Comparison of ENCODE assay signal across 9 cellular contexts in the genomic region with DNA sequence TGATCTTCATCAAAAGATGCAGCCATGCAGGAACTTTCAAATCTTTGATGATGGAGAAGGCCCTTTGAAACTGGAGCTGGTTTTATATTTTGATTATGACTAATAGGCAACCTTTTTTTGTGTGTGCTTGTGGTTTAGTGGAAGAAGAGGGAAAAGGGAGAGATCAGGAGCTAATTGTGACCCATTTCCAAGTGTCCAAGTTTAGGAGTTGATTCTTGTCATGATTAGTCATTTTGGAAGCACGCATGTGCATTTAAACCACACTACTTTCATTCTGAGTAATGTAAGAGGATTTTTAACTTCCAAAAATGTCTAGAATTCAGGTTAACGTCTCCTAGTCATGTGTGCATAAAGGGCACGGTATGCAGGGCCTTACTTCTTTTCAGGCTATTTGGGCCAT. TPM values are rescaled to one million over a fixed set of nuclear protein-coding genes. Genes with fewer than 3 reads are reported as not detected.
DNase-seq lines count a peak whose midpoint lies in the region; ATAC-seq and TF ChIP-seq lines count a peak whose summit lies in the region.
"Had no signal": no experiment of that assay in that cellular context is flagged by ENCODE, and none has a peak within 500 bp of the region (broad histone marks: within the 10 kb centered on the region; RNA-seq: fewer than 3 reads in every experiment).

No MANE protein-coding gene starts in this region.

- H3K4me3 ChIP-seq in PC-9 (peak overlapping the region; percentile 99), endodermal cell (ENCODE audit: low read length) (peak overlapping the region; percentile 81)

- no peak overlapping the region for H3K9ac ChIP-seq in endodermal cell (ENCODE audit: extremely low read depth, low read length, poor library complexity, severe bottlenecking)

- H4K20me1 ChIP-seq in PC-9 (ENCODE audit: insufficient read depth) = peaks cover 53% of the 10 kb centered on the region

- peak overlapping the region; percentile 84 for H3K27ac ChIP-seq in PC-9
- no peak overlapping the region for H3K27ac ChIP-seq in endodermal cell (ENCODE audit: low read depth, low read length)

- peaks cover 42% of the 10 kb centered on the region for H3F3A ChIP-seq in PC-9 (ENCODE audit: insufficient read depth, low read depth)

- H3K36me3 ChIP-seq in PC-9 (ENCODE audit: low read depth) = peaks cover 32% of the 10 kb centered on the region
- peaks cover 12% of the 10 kb centered on the region for H3K36me3 ChIP-seq in endodermal cell (ENCODE audit: control insufficient read depth, insufficient read depth, low read length)

- POLR2A ChIA-PET in PC-9 (lab: Charles Lee; ENCODE audit: unreplicated experiment) = interaction anchor here (0.6 kb wide), 2 partner anchors 168 to 906 kb away, joined by 3 to 17 read pairs; no protein-coding TSS in a partner anchor
- POLR2A ChIA-PET in GM10248 (lab: Yijun Ruan, JAX) = no interaction called here

- no peak overlapping the region for H3K27ac Mint-ChIP-seq in endodermal cell

- TF ChIP-seq CTCF in PC-9 (conservative IDR thresholded peaks at IDR 0.05) (no peak), endodermal cell (conservative IDR thresholded peaks at IDR 0.05) (no peak), GM10248 (IDR thresholded peaks at IDR 0.05; ENCODE audit: control extremely low read depth, extremely low read depth, low read depth, missing control alignments) (no peak)

- H3K4me1 Mint-ChIP-seq in endodermal cell = peaks cover 22% of the 10 kb centered on the region

- no peak overlapping the region for H2AFZ ChIP-seq in PC-9

- CTCF ChIA-PET in PC-9 (lab: Charles Lee) (interaction anchor here (0.9 kb wide), 1 partner anchor 329 kb away, joined by 4 read pairs; no protein-coding TSS in a partner anchor), GM10248 (lab: Yijun Ruan, JAX) (interaction anchor here (1.6 to 1.9 kb wide), 2 partner anchors 18 to 34 kb away, joined by 3 to 6 read pairs; no protein-coding TSS in a partner anchor)

- H3K9me2 ChIP-seq in PC-9 (ENCODE audit: insufficient read depth) = no peaks in the 10 kb centered on the region

- H3K4me1 ChIP-seq in PC-9 (replicated peaks; ENCODE audit: insufficient read depth) (peaks cover 37% of the 10 kb centered on the region), endodermal cell (ENCODE audit: control insufficient read depth, insufficient read depth, low read length) (no peaks in the 10 kb centered on the region)

- peaks cover 86% of the 10 kb centered on the region for H3K79me2 ChIP-seq in PC-9 (ENCODE audit: low read depth)

- WGBS in endodermal cell (ENCODE audit: insufficient coverage in 1 of 2, insufficient read length in 1 of 2), 2 experiments = 65 to 71% methylated on average over 2 to 3 of the region's 3 CpGs

- ATAC-seq in HG03159 (IDR thresholded peaks at IDR 0.05; ENCODE audit: unreplicated experiment) (no peak), GM21528 (IDR thresholded peaks at IDR 0.05; ENCODE audit: low FRiP score, unreplicated experiment) (no peak)

- H3K4me2 ChIP-seq in PC-9 = peak overlapping the region; percentile 95

- H3K4me3 Mint-ChIP-seq in endodermal cell = peak overlapping the region; percentile 87

- no peaks in the 10 kb centered on the region for H3K9me3 ChIP-seq in PC-9 (ENCODE audit: insufficient read depth, low read depth)
- no peaks in the 10 kb centered on the region for H3K9me3 ChIP-seq in endodermal cell (ENCODE audit: control insufficient read depth, low read length)

- no peaks in the 10 kb centered on the region for H3K27me3 ChIP-seq in PC-9 (ENCODE audit: insufficient read depth, low read depth)
- no peaks in the 10 kb centered on the region for H3K27me3 ChIP-seq in endodermal cell (ENCODE audit: control insufficient read depth, insufficient read depth, low read length, poor library complexity, severe bottlenecking)

- intact Hi-C loops in PC-9 (cut with micrococcal nuclease; ENCODE audit: unreplicated experiment) = loop anchor here (1.0 kb wide), 1 partner anchor 125 kb away; no protein-coding TSS in a partner anchor

- peak; percentile 90 for DNase-seq in Daoy (ENCODE audit: low read depth)
- DNase-seq in PC-9 = peak in 1 of 2 experiments; percentile 98
- DNase-seq in endodermal cell = no peak
- DNase-seq in renal cortical epithelial cell (ENCODE audit: low read depth) = peak; percentile 95
- DNase-seq in GM10248 (ENCODE audit: extremely low spot score) = no peak
- no peak for DNase-seq in activated CD4-positive, alpha-beta T cell treated with anti-CD3 and anti-CD28 coated beads, Interleukin-2, amount 50 U/mL, for 48 hours
- DNase-seq: activated naive CD4-positive, alpha-beta T cell treated with Interleukin-2 at 50 U/mL for 16 hours had no signal

- peaks cover 18% of the 10 kb centered on the region for H3K36me3 Mint-ChIP-seq in endodermal cell (ENCODE audit: low read depth)

- BruUV-seq in PC-9 (replicated peaks; lab: Mats Ljungman, UMichigan) = no TSS peak

- H3K27me3 Mint-ChIP-seq in endodermal cell (ENCODE audit: insufficient read depth) = peaks cover 6% of the 10 kb centered on the region

- H3K9me3 Mint-ChIP-seq in endodermal cell = no peaks in the 10 kb centered on the region

RNA-seq across cellular contexts. Expression of a gene that starts 3.5 kb away (rescaled TPM):
- total RNA-seq in Daoy (2014; rRNA removed; shearing (Covaris generic)) = 14.4 and 14.6 TPM in 2 replicates
- total RNA-seq in PC-9 (2021) = 56.2 and 59.4 TPM in 2 replicates
- total RNA-seq in endodermal cell = 10 to 100 TPM; 16.4 to 20.3 TPM
- polyA plus RNA-seq in endodermal cell (2013, experiment 1 of 2) = 15.0 TPM
- polyA plus RNA-seq in endodermal cell (2013, experiment 2 of 2) = 14.8 TPM
- 33.9 and 88.4 TPM in 2 replicates for total RNA-seq in renal cortical epithelial cell

Comparison
In these comparisons a context has a peak if more than half of its experiments do, and no peak if none do; other contexts are left out.
1. DNase-seq: peak in Daoy (single experiment) and renal cortical epithelial cell (single experiment); none in endodermal cell (single experiment), GM10248 (single experiment) and activated CD4-positive, alpha-beta T cell treated with anti-CD3 and anti-CD28 coated beads, Interleukin-2, amount 50 U/mL, for 48 hours (0 of 2).